13 cellular contexts compared by ENCODE assay signal in genomic region chr4:152090543-152090942, GRCh38.
DNase-seq lines count a peak whose midpoint lies in the region; ATAC-seq, FAIRE-seq and TF ChIP-seq lines count a peak whose summit lies in the region.
"Had no signal": no experiment of that assay in that cellular context is flagged by ENCODE, and none has a peak within 500 bp of the region (broad histone marks: within the 10 kb centered on the region; RNA-seq: fewer than 3 reads in every experiment).

No MANE protein-coding gene starts in this region.

- no peak for TF ChIP-seq CTCF in endodermal cell (conservative IDR thresholded peaks at IDR 0.05)

- intact Hi-C loops in activated CD4-positive, alpha-beta T cell treated with anti-CD3 and anti-CD28 coated beads, Interleukin-2, amount 10 ng/mL, durations not matched to agents 24 days and 14 days (cut with micrococcal nuclease), result loop anchor here (10.0 kb wide), 2 partner anchors 206 to 464 kb away; no protein-coding TSS in a partner anchor

- no peaks in the 10 kb centered on the region for H3K9me3 ChIP-seq in endodermal cell (ENCODE audit: control insufficient read depth, low read length)

- H3K36me3 ChIP-seq in endodermal cell (ENCODE audit: control insufficient read depth, insufficient read depth, low read length), result no peaks in the 10 kb centered on the region

- peak overlapping the region; percentile 86 for H3K27ac Mint-ChIP-seq in activated CD4-positive, alpha-beta T cell treated with anti-CD3 and anti-CD28 coated beads, Interleukin-2, amount 10 ng/mL, durations not matched to agents 24 days and 14 days
- H3K27ac Mint-ChIP-seq in endodermal cell, result no peak overlapping the region
- H3K27ac Mint-ChIP-seq: IgD-negative memory B cell; stimulated activated effector memory CD8-positive, alpha-beta T cell treated with anti-CD3 and anti-CD28 coated beads, Interleukin-12 subunit alpha, Interleukin-12 subunit beta, amount 100 ng/mL, for 72 hours had no signal

- H3K27me3 Mint-ChIP-seq in activated CD4-positive, alpha-beta T cell treated with anti-CD3 and anti-CD28 coated beads, Interleukin-2, amount 10 ng/mL, durations not matched to agents 24 days and 14 days, result no peaks in the 10 kb centered on the region
- no peaks in the 10 kb centered on the region for H3K27me3 Mint-ChIP-seq in endodermal cell (ENCODE audit: insufficient read depth)

- ATAC-seq in HG02588 (IDR thresholded peaks at IDR 0.05; ENCODE audit: unreplicated experiment), result no peak
- ATAC-seq: left lobe of liver; stimulated activated effector memory CD8-positive, alpha-beta T cell treated with anti-CD3 and anti-CD28 coated beads, Interleukin-12 subunit alpha, Interleukin-12 subunit beta, amount 100 ng/mL, for 72 hours had no signal

- no peaks in the 10 kb centered on the region for H3K27me3 ChIP-seq in endodermal cell (ENCODE audit: control insufficient read depth, insufficient read depth, low read length, poor library complexity, severe bottlenecking)

- peak; percentile 77 for DNase-seq in activated CD4-positive, alpha-beta T cell treated with anti-CD3 and anti-CD28 coated beads, Interleukin-2, amount 10 ng/mL, durations not matched to agents 24 days and 14 days
- DNase-seq in activated CD4-positive, alpha-beta T cell treated with anti-CD3 and anti-CD28 coated beads, Interleukin-2, amount 50 U/mL, for 1 hour, result no peak
- DNase-seq in RCC 7860 (ENCODE audit: low spot score) (peak; percentile 12), endodermal cell (peak; percentile 57), non-pigmented ciliary epithelial cell (ENCODE audit: low read depth) (peak; percentile 47), Kasumi-1 (lab: John Stamatoyannopoulos, UW) (no peak), NCI-H2196 treated with DMSO at 0.1 percent for 48 hours (lab: John Stamatoyannopoulos, UW; ENCODE audit: unreplicated experiment) (no peak)
- DNase-seq: ACHN had no signal

- FAIRE-seq in RCC 7860 (lab: Jason Lieb, UNC), result no peak

- H3K27ac ChIP-seq in endodermal cell (ENCODE audit: low read depth, low read length), result no peak overlapping the region
- H3K27ac ChIP-seq: SK-N-MC had no signal

- no peak overlapping the region for H3K4me3 Mint-ChIP-seq in activated CD4-positive, alpha-beta T cell treated with anti-CD3 and anti-CD28 coated beads, Interleukin-2, amount 10 ng/mL, durations not matched to agents 24 days and 14 days
- H3K4me3 Mint-ChIP-seq in endodermal cell, result no peak overlapping the region
- H3K4me3 Mint-ChIP-seq: IgD-negative memory B cell; stimulated activated effector memory CD8-positive, alpha-beta T cell treated with anti-CD3 and anti-CD28 coated beads, Interleukin-12 subunit alpha, Interleukin-12 subunit beta, amount 100 ng/mL, for 72 hours had no signal

- H3K9me3 Mint-ChIP-seq in activated CD4-positive, alpha-beta T cell treated with anti-CD3 and anti-CD28 coated beads, Interleukin-2, amount 10 ng/mL, durations not matched to agents 24 days and 14 days, result no peaks in the 10 kb centered on the region
- H3K9me3 Mint-ChIP-seq in endodermal cell, result no peaks in the 10 kb centered on the region
- H3K9me3 Mint-ChIP-seq: stimulated activated effector memory CD8-positive, alpha-beta T cell treated with anti-CD3 and anti-CD28 coated beads, Interleukin-12 subunit alpha, Interleukin-12 subunit beta, amount 100 ng/mL, for 72 hours had no signal

- no peaks in the 10 kb centered on the region for H3K36me3 Mint-ChIP-seq in activated CD4-positive, alpha-beta T cell treated with anti-CD3 and anti-CD28 coated beads, Interleukin-2, amount 10 ng/mL, durations not matched to agents 24 days and 14 days (ENCODE audit: low read depth)
- no peaks in the 10 kb centered on the region for H3K36me3 Mint-ChIP-seq in endodermal cell (ENCODE audit: low read depth)
- H3K36me3 Mint-ChIP-seq: IgD-negative memory B cell; stimulated activated effector memory CD8-positive, alpha-beta T cell treated with anti-CD3 and anti-CD28 coated beads, Interleukin-12 subunit alpha, Interleukin-12 subunit beta, amount 100 ng/mL, for 72 hours had no signal

- H3K4me1 ChIP-seq in endodermal cell (ENCODE audit: control insufficient read depth, insufficient read depth, low read length), result no peaks in the 10 kb centered on the region

- no peak overlapping the region for H3K4me3 ChIP-seq in endodermal cell (ENCODE audit: low read length)
- H3K4me3 ChIP-seq: SK-N-MC had no signal

- 91 to 97% methylated on average over 8 of the region's 8 CpGs for WGBS in endodermal cell (ENCODE audit: insufficient coverage in 1 of 2, insufficient read length in 1 of 2), 2 experiments

- peaks cover 40% of the 10 kb centered on the region for H3K4me1 Mint-ChIP-seq in activated CD4-positive, alpha-beta T cell treated with anti-CD3 and anti-CD28 coated beads, Interleukin-2, amount 10 ng/mL, durations not matched to agents 24 days and 14 days
- H3K4me1 Mint-ChIP-seq in endodermal cell, result no peaks in the 10 kb centered on the region

- H3K9ac ChIP-seq in endodermal cell (ENCODE audit: extremely low read depth, low read length, poor library complexity, severe bottlenecking), result no peak overlapping the region

Comparison
In these comparisons a context has a peak if more than half of its experiments do, and no peak if none do; other contexts are left out.
1. DNase-seq: peak in activated CD4-positive, alpha-beta T cell treated with anti-CD3 and anti-CD28 coated beads, Interleukin-2, amount 10 ng/mL, durations not matched to agents 24 days and 14 days (single experiment), RCC 7860 (single experiment), endodermal cell (single experiment) and non-pigmented ciliary epithelial cell (single experiment); none in activated CD4-positive, alpha-beta T cell treated with anti-CD3 and anti-CD28 coated beads, Interleukin-2, amount 50 U/mL, for 1 hour (single experiment), Kasumi-1 (0 of 2) and NCI-H2196 treated with DMSO at 0.1 percent for 48 hours (single experiment).